8 cellular contexts compared by ENCODE assay signal in the genomic region with DNA sequence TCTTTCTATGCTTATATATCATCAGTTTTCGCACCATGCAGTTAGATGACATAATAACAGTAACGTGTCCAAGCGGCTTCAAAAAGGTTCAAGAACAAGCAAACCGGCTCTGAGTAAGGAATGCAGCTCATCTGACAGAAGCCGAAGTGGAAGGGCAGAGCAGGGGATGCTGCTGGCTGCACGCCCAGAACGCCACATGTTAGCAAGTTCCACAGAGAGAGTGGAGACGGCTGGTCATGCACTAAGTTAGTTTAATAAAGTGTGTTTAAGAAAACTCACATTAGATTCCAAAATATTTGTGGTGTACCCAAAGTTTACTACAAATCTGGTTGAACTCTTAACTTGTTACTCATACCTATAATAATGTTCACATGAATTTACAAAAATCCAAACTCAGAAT.
DNase-seq lines count a peak whose midpoint lies in the region; ATAC-seq and TF ChIP-seq lines count a peak whose summit lies in the region.

No MANE protein-coding gene starts in this region.

- no peaks in the 10 kb centered on the region for H3K36me3 ChIP-seq in fibroblast of lung (ENCODE audit: control insufficient read depth, insufficient read depth, low read length)

- TF ChIP-seq CTCF in fibroblast of lung (conservative IDR thresholded peaks at IDR 0.05 in 1 of 2, IDR thresholded peaks at IDR 0.05 in 1 of 2; ENCODE audit: low read depth in 1 of 2, low read length in 2 of 2), result no peak

- H3K27ac ChIP-seq in fibroblast of lung (ENCODE audit: insufficient read depth, low read length), result no peak overlapping the region

- H4K20me1 ChIP-seq in fibroblast of lung (ENCODE audit: control insufficient read depth, extremely low read depth, insufficient read depth, low read length), result no peaks in the 10 kb centered on the region

- no peak overlapping the region for H3K9ac ChIP-seq in fibroblast of lung (ENCODE audit: insufficient read depth, low read length)

- no peaks in the 10 kb centered on the region for H3K9me3 ChIP-seq in fibroblast of lung (ENCODE audit: control insufficient read depth, insufficient read depth, low read depth, low read length)

- H2AFZ ChIP-seq in fibroblast of lung (ENCODE audit: low read length), result no peak overlapping the region

- ATAC-seq in HG03565 (IDR thresholded peaks at IDR 0.05; ENCODE audit: unreplicated experiment), result no peak

- no peaks in the 10 kb centered on the region for H3K27me3 ChIP-seq in fibroblast of lung (ENCODE audit: control insufficient read depth, insufficient read depth, low read length)

- peak; percentile 29 for DNase-seq in DMS79 treated with DMSO at 0.1 percent for 48 hours (lab: John Stamatoyannopoulos, UW)
- DNase-seq in NCI-H82 (lab: John Stamatoyannopoulos, UW), result peak; percentile 68
- peak; percentile 100 for DNase-seq in fibroblast of lung (ENCODE audit: low read depth in 2 of 2)
- peak in 44 of 56 donors; percentile 0 to 81 (median 18) for DNase-seq in nucleus accumbens (lab: John Stamatoyannopoulos, UW)
- DNase-seq in GOT3 (lab: John Stamatoyannopoulos, UW), result no peak
- no peak for DNase-seq in NOMO-1 (lab: John Stamatoyannopoulos, UW; ENCODE audit: unreplicated experiment in 2 of 2)
- no peak for DNase-seq in NK-92 (lab: John Stamatoyannopoulos, UW; ENCODE audit: unreplicated experiment)

- H3K79me2 ChIP-seq in fibroblast of lung (ENCODE audit: control insufficient read depth, insufficient read depth, low read length), result no peaks in the 10 kb centered on the region

- no peak overlapping the region for H3K4me3 ChIP-seq in fibroblast of lung (replicated peaks in 1 of 4; ENCODE audit: control extremely low read depth in 1 of 4, insufficient read depth in 1 of 4, low read depth in 3 of 4, low read length in 4 of 4)

- H3K4me1 ChIP-seq in fibroblast of lung (ENCODE audit: control insufficient read depth, extremely low read depth, insufficient read depth, low read length), result peaks cover 5% of the 10 kb centered on the region

- H3K4me2 ChIP-seq in fibroblast of lung (ENCODE audit: extremely low read depth, insufficient read depth, low read length), result peak overlapping the region; percentile 57

Comparison
In these comparisons a context has a peak if more than half of its experiments do, and no peak if none do; other contexts are left out.
1. DNase-seq: peak in DMS79 treated with DMSO at 0.1 percent for 48 hours (single experiment), NCI-H82 (single experiment), fibroblast of lung (2 of 2) and nucleus accumbens (44 of 56); none in GOT3 (single experiment), NOMO-1 (0 of 2) and NK-92 (single experiment).